ENCODE assay signal across 26 cellular contexts in the genomic region with DNA sequence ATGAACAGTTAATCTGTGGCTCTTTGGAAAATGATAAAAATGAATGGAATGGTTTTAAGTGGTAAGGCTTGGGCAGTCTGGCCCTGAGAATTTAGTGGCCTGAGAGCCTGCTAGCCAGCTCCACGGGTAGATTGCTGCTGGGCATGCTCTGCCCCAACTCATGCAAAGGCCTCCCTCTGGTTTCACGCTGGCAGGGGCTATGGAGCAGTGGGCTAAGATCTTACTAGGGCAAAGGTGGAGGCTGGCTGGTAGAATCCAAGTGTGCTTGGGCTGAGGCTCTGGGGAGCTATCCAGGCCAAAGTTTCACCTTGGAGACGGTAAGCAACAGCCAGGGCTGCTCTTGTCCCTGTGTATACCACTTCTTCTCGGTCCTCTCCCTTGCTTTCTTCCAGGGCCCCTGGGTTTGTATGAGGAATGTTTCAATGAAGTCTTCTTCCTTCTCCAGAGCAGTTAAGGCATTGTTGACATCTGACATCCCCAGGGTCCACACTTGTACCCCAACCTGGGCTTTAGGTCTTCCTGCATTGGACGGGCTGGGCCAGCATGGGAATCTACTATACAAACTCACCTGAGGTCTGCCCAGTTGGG. TPM values are rescaled to one million over a fixed set of nuclear protein-coding genes. Genes with fewer than 3 reads are reported as not detected.
DNase-seq lines count a peak whose midpoint lies in the region; ATAC-seq and TF ChIP-seq lines count a peak whose summit lies in the region.
"Had no signal": no experiment of that assay in that cellular context is flagged by ENCODE, and none has a peak within 500 bp of the region (broad histone marks: within the 10 kb centered on the region; RNA-seq: fewer than 3 reads in every experiment).

No MANE protein-coding gene starts in this region.

- peaks cover 100% of the 10 kb centered on the region for H3K79me2 ChIP-seq in OCI-LY7 (ENCODE audit: insufficient read depth, low read depth, low read length)

- no peak overlapping the region for H3K4me3 Mint-ChIP-seq in natural killer cell treated with Interleukin-12 subunit alpha and Interleukin-12 subunit beta and Interleukin-15 and Interleukin-18, amount 100 ng/mL, for 72 hours
- H3K4me3 Mint-ChIP-seq: T-helper 1 cell treated with Interleukin-12 subunit alpha and Interleukin-12 subunit beta and Interleukin-4 antibody, amounts not matched to agents 30 μg/mL and 1 μg/mL, for 36 hours had no signal

- H3K4me2 ChIP-seq in OCI-LY7 (ENCODE audit: low read length): no peak overlapping the region
- H3K4me2 ChIP-seq: KMS-11 had no signal

- H2AFZ ChIP-seq in OCI-LY7 (ENCODE audit: low read length): no peak overlapping the region

- H3K9me2 ChIP-seq in OCI-LY7 (ENCODE audit: insufficient read depth, low read length): no peaks in the 10 kb centered on the region

- H3K4me3 ChIP-seq in OCI-LY7 (ENCODE audit: low read depth, low read length, poor library complexity, severe bottlenecking): no peak overlapping the region
- H3K4me3 ChIP-seq: adrenal gland, cardiac muscle cell, GM12878, SJCRH30, suprapubic skin, uterus had no signal

- H3K27ac Mint-ChIP-seq in natural killer cell treated with Interleukin-12 subunit alpha and Interleukin-12 subunit beta and Interleukin-15 and Interleukin-18, amount 100 ng/mL, for 72 hours: peak overlapping the region; percentile 69 to 83
- H3K27ac Mint-ChIP-seq: T-helper 1 cell treated with Interleukin-12 subunit alpha and Interleukin-12 subunit beta and Interleukin-4 antibody, amounts not matched to agents 30 μg/mL and 1 μg/mL, for 36 hours had no signal

- peaks cover 88% of the 10 kb centered on the region for H3K36me3 ChIP-seq in OCI-LY7 (ENCODE audit: insufficient read depth, low read length)
- H3K36me3 ChIP-seq: uterus had no signal

- no peak for ATAC-seq in natural killer cell treated with Interleukin-12 subunit alpha and Interleukin-12 subunit beta and Interleukin-15 and Interleukin-18, amount 100 ng/mL, for 72 hours
- no peak for ATAC-seq in left colon
- ATAC-seq: GM12878 had no signal

- DNase-seq in Ammon's horn (ENCODE audit: low spot score) (peak; percentile 49), OCI-LY7 (ENCODE audit: low spot score) (no peak), globus pallidus (ENCODE audit: low spot score) (peak; percentile 41), COLO668 (lab: John Stamatoyannopoulos, UW; ENCODE audit: unreplicated experiment) (no peak), T1000 (lab: John Stamatoyannopoulos, UW) (no peak), left colon (no peak), NCI-H1092 (lab: John Stamatoyannopoulos, UW) (no peak)
- no peak for DNase-seq in natural killer cell treated with Interleukin-12 subunit alpha and Interleukin-12 subunit beta and Interleukin-15 and Interleukin-18, amount 100 ng/mL, for 72 hours (ENCODE audit: low spot score)
- DNase-seq: activated CD4-positive, alpha-beta T cell treated with anti-CD3 and anti-CD28 coated beads, Interleukin-2, amount 50 U/mL, for 1 hour; activated effector memory CD4-positive, alpha-beta T cell treated with anti-CD3 and anti-CD28 coated beads, Interleukin-2, amount 50 U/mL, for 16 hours; adrenal gland; foreskin melanocyte; GOT3; NCI-H1930; NCI-H345; SJCRH30; stimulated activated CD4-positive, alpha-beta T cell treated with anti-CD3 and anti-CD28 coated beads, Interleukin-15, amount 100 ng/mL, for 24 hours; uterus had no signal

- TF ChIP-seq CTCF in OCI-LY7 (conservative IDR thresholded peaks at IDR 0.05; ENCODE audit: low read length): no peak

- intact Hi-C loops in OCI-LY7 (cut with micrococcal nuclease; ENCODE audit: unreplicated experiment) (no loop called here), left colon (cut with DNase I, micrococcal nuclease) (no loop called here)

- H3K4me1 Mint-ChIP-seq in natural killer cell treated with Interleukin-12 subunit alpha and Interleukin-12 subunit beta and Interleukin-15 and Interleukin-18, amount 100 ng/mL, for 72 hours (ENCODE audit: low read depth in 2 of 2): peaks cover 67 to 72% of the 10 kb centered on the region in 2 donors

- CTCF ChIA-PET in OCI-LY7 (lab: Charles Lee; ENCODE audit: unreplicated experiment): no interaction called here

- H3K9me3 Mint-ChIP-seq in natural killer cell treated with Interleukin-12 subunit alpha and Interleukin-12 subunit beta and Interleukin-15 and Interleukin-18, amount 100 ng/mL, for 72 hours: no peaks in the 10 kb centered on the region
- H3K9me3 Mint-ChIP-seq: T-helper 1 cell treated with Interleukin-12 subunit alpha and Interleukin-12 subunit beta and Interleukin-4 antibody, amounts not matched to agents 30 μg/mL and 1 μg/mL, for 36 hours had no signal

- H3K36me3 Mint-ChIP-seq in natural killer cell treated with Interleukin-12 subunit alpha and Interleukin-12 subunit beta and Interleukin-15 and Interleukin-18, amount 100 ng/mL, for 72 hours: peaks cover 36% of the 10 kb centered on the region

- no peak overlapping the region for H3K27ac ChIP-seq in OCI-LY7 (ENCODE audit: low read depth, low read length, poor library complexity, severe bottlenecking)
- H3K27ac ChIP-seq: adrenal gland, cardiac muscle cell, KMS-11, neutrophil, SJCRH30, suprapubic skin, uterus had no signal

- TSS peak; percentile 24 for BruUV-seq in OCI-LY7 (replicated peaks; lab: Mats Ljungman, UMichigan)

- H3K27me3 Mint-ChIP-seq in natural killer cell treated with Interleukin-12 subunit alpha and Interleukin-12 subunit beta and Interleukin-15 and Interleukin-18, amount 100 ng/mL, for 72 hours: no peaks in the 10 kb centered on the region

- H3K9me3 ChIP-seq in OCI-LY7 (ENCODE audit: low read length): no peaks in the 10 kb centered on the region
- H3K9me3 ChIP-seq: adrenal gland, neutrophil, SJCRH30, suprapubic skin, uterus had no signal

- peaks cover 28% of the 10 kb centered on the region for H4K20me1 ChIP-seq in OCI-LY7 (ENCODE audit: insufficient read depth, low read length)

- POLR2A ChIA-PET in OCI-LY7 (lab: Charles Lee): no interaction called here

- H3K4me1 ChIP-seq in OCI-LY7 (ENCODE audit: insufficient read depth, low read length, poor library complexity, severe bottlenecking): peaks cover 25% of the 10 kb centered on the region
- H3K4me1 ChIP-seq: SJCRH30 had no signal

RNA-seq across cellular contexts. Expression of a gene that starts 27.4 kb away (rescaled TPM):
- total RNA-seq in OCI-LY7 (2014; rRNA removed; shearing (Covaris generic)): 61.2 and 63.8 TPM in 2 replicates
- 67.1 and 67.8 TPM in 2 replicates for total RNA-seq in OCI-LY7 (2022)
- 100 to 1,000 TPM in 1 of 2 donors, 10 to 100 TPM in 1; 86.3 to 114 TPM for total RNA-seq in natural killer cell treated with Interleukin-12 subunit alpha and Interleukin-12 subunit beta and Interleukin-15 and Interleukin-18, amount 100 ng/mL, for 72 hours
- 10 to 100 TPM; 51.5 to 59.6 TPM for total RNA-seq in left colon

RNA-seq across cellular contexts. Expression of a gene that starts 34.9 kb away (rescaled TPM):
- 75.6 and 81.1 TPM in 2 replicates for total RNA-seq in OCI-LY7 (2014; rRNA removed; shearing (Covaris generic))
- total RNA-seq in OCI-LY7 (2022) (59.0 and 59.3 TPM in 2 replicates), left colon (10 to 100 TPM; 18.9 to 23.2 TPM)
- 10 to 100 TPM; 43.1 to 68.6 TPM for total RNA-seq in natural killer cell treated with Interleukin-12 subunit alpha and Interleukin-12 subunit beta and Interleukin-15 and Interleukin-18, amount 100 ng/mL, for 72 hours

RNA-seq across cellular contexts. Expression of a gene that starts 37.6 kb away (rescaled TPM):
- total RNA-seq in OCI-LY7 (2014; rRNA removed; shearing (Covaris generic)): 1.5 and 1.7 TPM in 2 replicates
- total RNA-seq in OCI-LY7 (2022) (3.1 and 3.5 TPM in 2 replicates), left colon (under 1 TPM; 0.49 to 0.53 TPM)
- total RNA-seq in natural killer cell treated with Interleukin-12 subunit alpha and Interleukin-12 subunit beta and Interleukin-15 and Interleukin-18, amount 100 ng/mL, for 72 hours: 1 to 10 TPM; 2.0 to 2.5 TPM
- total RNA-seq: mononuclear cell, renal cortical epithelial cell had no signal

RNA-seq across cellular contexts. Expression of a gene that starts 43.7 kb away (rescaled TPM):
- total RNA-seq in OCI-LY7 (2014; rRNA removed; shearing (Covaris generic)): 0.15 and 0.69 TPM in 2 replicates
- total RNA-seq in OCI-LY7 (2022) (1.1 and 2.0 TPM in 2 replicates), left colon (under 1 TPM in 1 of 2 donors, not detected in 1; 0.28 TPM)
- total RNA-seq in natural killer cell treated with Interleukin-12 subunit alpha and Interleukin-12 subunit beta and Interleukin-15 and Interleukin-18, amount 100 ng/mL, for 72 hours: 1 to 10 TPM in 1 of 2 donors, under 1 TPM in 1; 0.50 to 1.4 TPM
- total RNA-seq: uterus had no signal

RNA-seq across cellular contexts. Expression of a gene that starts 47.1 kb away (rescaled TPM):
- 66.8 and 89.1 TPM in 2 replicates for total RNA-seq in OCI-LY7 (2014; rRNA removed; shearing (Covaris generic))
- 39.6 and 60.5 TPM in 2 replicates for total RNA-seq in OCI-LY7 (2022)
- total RNA-seq in natural killer cell treated with Interleukin-12 subunit alpha and Interleukin-12 subunit beta and Interleukin-15 and Interleukin-18, amount 100 ng/mL, for 72 hours: 100 to 1,000 TPM; 102 to 127 TPM
- 10 to 100 TPM; 29.0 to 46.5 TPM for total RNA-seq in left colon

Comparison
In these comparisons a context has a peak if more than half of its experiments do, and no peak if none do; other contexts are left out.
1. DNase-seq: peak in Ammon's horn (single experiment) and globus pallidus (single experiment); none in OCI-LY7 (single experiment), natural killer cell treated with Interleukin-12 subunit alpha and Interleukin-12 subunit beta and Interleukin-15 and Interleukin-18, amount 100 ng/mL, for 72 hours (single experiment), COLO668 (single experiment), T1000 (single experiment), left colon (0 of 2) and NCI-H1092 (single experiment).